ENCODE assay signal across 8 cellular contexts in genomic region chr6:125986295-125986955, GRCh38. TPM values are rescaled to one million over a fixed set of nuclear protein-coding genes. Genes with fewer than 3 reads are reported as not detected.
A peak's percentile ranks its signal among the peaks of the same experiment; 100 is the strongest.
DNase-seq lines count a peak whose midpoint lies in the region; ATAC-seq, FAIRE-seq and TF ChIP-seq lines count a peak whose summit lies in the region.

Gene TRMT11, plus strand, starts transcription at chr6:125986540. Its CDS starts 11 bp downstream, at chr6:125986551.

- H3K9me3 ChIP-seq in BLaER1 (no peaks in the 10 kb centered on the region), liver (ENCODE audit: control insufficient read depth in 4 of 4, low read length in 3 of 4) (no peaks in the 10 kb centered on the region)

- 0 out of 2 replicates have a peak, but pooled peaks cover under 1% of the 10 kb centered on the region for H4K20me1 ChIP-seq in BLaER1

- H3K27me3 ChIP-seq in BLaER1, result no peaks in the 10 kb centered on the region
- H3K27me3 ChIP-seq in liver (ENCODE audit: control insufficient read depth in 4 of 4, insufficient read depth in 4 of 4, low read length in 3 of 4), result no peaks in the 10 kb centered on the region

- H3K4me1 Mint-ChIP-seq in activated CD4-positive, alpha-beta T cell treated with anti-CD3 and anti-CD28 coated beads, Interleukin-2, amount 10 ng/mL, durations not matched to agents 7 days and 5 days, result peaks cover 15% of the 10 kb centered on the region

- peak within 1 kb of the TSS; percentile 78 for H3K4me2 ChIP-seq in BLaER1

- no peak within 1 kb of the TSS for H3K27ac Mint-ChIP-seq in activated CD4-positive, alpha-beta T cell treated with anti-CD3 and anti-CD28 coated beads, Interleukin-2, amount 10 ng/mL, durations not matched to agents 7 days and 5 days

- H3K36me3 Mint-ChIP-seq in activated CD4-positive, alpha-beta T cell treated with anti-CD3 and anti-CD28 coated beads, Interleukin-2, amount 10 ng/mL, durations not matched to agents 7 days and 5 days (ENCODE audit: low read depth), result no peaks in the 10 kb centered on the region

- WGBS in liver, result under 1% methylated on average over 51 of the region's 51 CpGs

- H3K9ac ChIP-seq in BLaER1 (peak within 1 kb of the TSS; percentile 79), liver (ENCODE audit: low read depth in 1 of 2, low read length in 2 of 2) (peak within 1 kb of the TSS; percentile 79 to 91)

- POLR2A ChIA-PET in activated CD4-positive, alpha-beta T cell treated with anti-CD3 and anti-CD28 coated beads, Interleukin-2, amount 10 ng/mL, durations not matched to agents 7 days and 5 days (lab: Charles Lee), result interaction anchor here (0.5 to 1.5 kb wide), 6 partner anchors 9 to 205 kb away, joined by 3 to 9 read pairs (median 4); no protein-coding TSS in a partner anchor

- peak; percentile 94 for ATAC-seq in HG03442 (IDR thresholded peaks at IDR 0.05; ENCODE audit: unreplicated experiment)

- no peak within 1 kb of the TSS for H3K4me3 Mint-ChIP-seq in activated CD4-positive, alpha-beta T cell treated with anti-CD3 and anti-CD28 coated beads, Interleukin-2, amount 10 ng/mL, durations not matched to agents 7 days and 5 days

- peak in 1 of 2 donors; percentile 26 for TF ChIP-seq RAD21 in liver (IDR thresholded peaks at IDR 0.05)

- H3K9me3 Mint-ChIP-seq in activated CD4-positive, alpha-beta T cell treated with anti-CD3 and anti-CD28 coated beads, Interleukin-2, amount 10 ng/mL, durations not matched to agents 7 days and 5 days, result no peaks in the 10 kb centered on the region

- no peaks in the 10 kb centered on the region for H3K27me3 Mint-ChIP-seq in activated CD4-positive, alpha-beta T cell treated with anti-CD3 and anti-CD28 coated beads, Interleukin-2, amount 10 ng/mL, durations not matched to agents 7 days and 5 days

- peak; percentile 67 for DNase-seq in GM19239 (ENCODE audit: insufficient read length, low spot score)
- peak; percentile 78 for DNase-seq in NCI-H510A treated with DMSO at 0.1 percent for 48 hours (lab: John Stamatoyannopoulos, UW)
- DNase-seq in activated CD4-positive, alpha-beta T cell treated with anti-CD3 and anti-CD28 coated beads, Interleukin-2, amount 10 ng/mL, durations not matched to agents 7 days and 5 days, result peak; percentile 80
- DNase-seq in dermis blood vessel endothelial cell, result peak; percentile 89
- DNase-seq in stimulated activated CD4-positive, alpha-beta T cell treated with anti-CD3 and anti-CD28 coated beads, Interleukin-4, amount 100 ng/mL, for 1 hour, result peak; percentile 82

- peak; percentile 91 for FAIRE-seq in GM19239 (lab: Jason Lieb, UNC)

- no peak for TF ChIP-seq CTCF in liver (IDR thresholded peaks at IDR 0.05; ENCODE audit: low read depth, low read length, missing input control)

- CTCF ChIA-PET in activated CD4-positive, alpha-beta T cell treated with anti-CD3 and anti-CD28 coated beads, Interleukin-2, amount 10 ng/mL, durations not matched to agents 7 days and 5 days (lab: Charles Lee), result interaction anchor here (0.6 to 2.4 kb wide), 9 partner anchors 9 to 462 kb away, joined by 3 to 13 read pairs (median 3); partner anchors contain the start of gene HINT3

- peak within 1 kb of the TSS; percentile 76 for H3K4me3 ChIP-seq in BLaER1
- peak within 1 kb of the TSS; percentile 80 to 93 (median 85) for H3K4me3 ChIP-seq in liver (ENCODE audit: low read depth in 1 of 3, low read length in 3 of 3)

- H3K27ac ChIP-seq in BLaER1 (peak within 1 kb of the TSS; percentile 78), liver (ENCODE audit: low read depth in 1 of 2, low read length in 2 of 2) (peak within 1 kb of the TSS; percentile 82 to 90)

- H3K4me1 ChIP-seq in BLaER1 (peaks cover 18% of the 10 kb centered on the region), liver (ENCODE audit: control insufficient read depth in 4 of 4, insufficient read depth in 4 of 4, low read length in 3 of 4) (peaks cover 1 to 32% (median 20%) of the 10 kb centered on the region in 4 donors)

- H3K36me3 ChIP-seq in BLaER1 (0 out of 2 replicates have a peak, but pooled peaks cover 6% of the 10 kb centered on the region), liver (ENCODE audit: control insufficient read depth in 4 of 4, insufficient read depth in 3 of 4, low read depth in 1 of 4, low read length in 3 of 4) (no peaks in the 10 kb centered on the region)

TF ChIP-seq in liver, 16 proteins besides CTCF, POLR2A, EP300 and RAD21:
- TF ChIP-seq YY1 (IDR thresholded peaks at IDR 0.05), result peak; percentile 98
- no peak for TF ChIP-seq NR2F2 (IDR thresholded peaks at IDR 0.05)
- TF ChIP-seq, protein P1, sequence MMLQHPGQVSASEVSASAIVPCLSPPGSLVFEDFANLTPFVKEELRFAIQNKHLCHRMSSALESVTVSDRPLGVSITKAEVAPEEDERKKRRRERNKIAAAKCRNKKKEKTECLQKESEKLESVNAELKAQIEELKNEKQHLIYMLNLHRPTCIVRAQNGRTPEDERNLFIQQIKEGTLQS (IDR thresholded peaks at IDR 0.05), result peak; percentile 25
- peak; percentile 86 to 96 for TF ChIP-seq GABPA (IDR thresholded peaks at IDR 0.05 in 1 of 2, conservative IDR thresholded peaks at IDR 0.05 in 1 of 2)
- peak in 1 of 2 donors; percentile 49 for TF ChIP-seq EGR1 (IDR thresholded peaks at IDR 0.05; ENCODE audit: low read depth in 2 of 2)
- TF ChIP-seq HNF4A (conservative IDR thresholded peaks at IDR 0.05), result peak; percentile 38 to 52
- TF ChIP-seq RXRA (IDR thresholded peaks at IDR 0.05), result peak in 1 of 2 donors; percentile 36
- peak; percentile 91 for TF ChIP-seq TAF1 (conservative IDR thresholded peaks at IDR 0.05)
- TF ChIP-seq JUND (IDR thresholded peaks at IDR 0.05), result no peak
- TF ChIP-seq MAX (IDR thresholded peaks at IDR 0.05), result peak; percentile 91
- peak; percentile 73 for TF ChIP-seq REST (IDR thresholded peaks at IDR 0.05)
- TF ChIP-seq, protein P2, sequence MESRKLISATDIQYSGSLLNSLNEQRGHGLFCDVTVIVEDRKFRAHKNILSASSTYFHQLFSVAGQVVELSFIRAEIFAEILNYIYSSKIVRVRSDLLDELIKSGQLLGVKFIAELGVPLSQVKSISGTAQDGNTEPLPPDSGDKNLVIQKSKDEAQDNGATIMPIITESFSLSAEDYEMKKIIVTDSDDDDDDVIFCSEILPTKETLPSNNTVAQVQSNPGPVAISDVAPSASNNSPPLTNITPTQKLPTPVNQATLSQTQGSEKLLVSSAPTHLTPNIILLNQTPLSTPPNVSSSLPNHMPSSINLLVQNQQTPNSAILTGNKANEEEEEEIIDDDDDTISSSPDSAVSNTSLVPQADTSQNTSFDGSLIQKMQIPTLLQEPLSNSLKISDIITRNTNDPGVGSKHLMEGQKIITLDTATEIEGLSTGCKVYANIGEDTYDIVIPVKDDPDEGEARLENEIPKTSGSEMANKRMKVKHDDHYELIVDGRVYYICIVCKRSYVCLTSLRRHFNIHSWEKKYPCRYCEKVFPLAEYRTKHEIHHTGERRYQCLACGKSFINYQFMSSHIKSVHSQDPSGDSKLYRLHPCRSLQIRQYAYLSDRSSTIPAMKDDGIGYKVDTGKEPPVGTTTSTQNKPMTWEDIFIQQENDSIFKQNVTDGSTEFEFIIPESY (IDR thresholded peaks at IDR 0.05), result peak; percentile 84
- TF ChIP-seq FOXA1 (IDR thresholded peaks at IDR 0.05), result no peak
- TF ChIP-seq SP1 (IDR thresholded peaks at IDR 0.05), result peak; percentile 63

RNA-seq across cellular contexts. Expression of gene TRMT11, which starts in this region (rescaled TPM):
- total RNA-seq in activated CD4-positive, alpha-beta T cell treated with anti-CD3 and anti-CD28 coated beads, Interleukin-2, amount 10 ng/mL, durations not matched to agents 7 days and 5 days, result 10 to 100 TPM; 15.1 to 16.3 TPM
- total RNA-seq in dermis blood vessel endothelial cell, result 17.1 and 18.0 TPM in 2 replicates
- total RNA-seq in liver, result 10 to 100 TPM in 1 of 2 donors, 1 to 10 TPM in 1; 9.9 to 82.3 TPM
- 10 to 100 TPM; 10.3 to 24.1 TPM for polyA plus RNA-seq in liver

Comparison
In these comparisons a context has a peak if more than half of its experiments do, and no peak if none do; other contexts are left out.
1. Peak in every context shown above with its lines: DNase-seq, ATAC-seq, H3K4me3 ChIP-seq and H3K27ac ChIP-seq.